Comparison of ENCODE assay signal across 33 cellular contexts in genomic region chr5:177611446-177612214, GRCh38. TPM values are rescaled to one million over a fixed set of nuclear protein-coding genes. Genes with fewer than 3 reads are reported as not detected.
DNase-seq lines count a peak whose midpoint lies in the region; ATAC-seq and TF ChIP-seq lines count a peak whose summit lies in the region.
"Had no signal": no experiment of that assay in that cellular context is flagged by ENCODE, and none has a peak within 500 bp of the region (broad histone marks: within the 10 kb centered on the region; RNA-seq: fewer than 3 reads in every experiment).

No MANE protein-coding gene starts in this region.

- TF ChIP-seq CTCF in IMR-90 (conservative IDR thresholded peaks at IDR 0.05; ENCODE audit: low read depth, low read length), result no peak

- H3K23ac ChIP-seq in IMR-90 (ENCODE audit: low read depth, low read length), result no peak overlapping the region

- no peaks in the 10 kb centered on the region for H3K9me3 Mint-ChIP-seq in activated CD4-positive, alpha-beta memory T cell treated with anti-CD3 and anti-CD28 coated beads, Interleukin-2, amount 10 ng/mL, durations not matched to agents 7 days and 5 days
- H3K9me3 Mint-ChIP-seq in activated CD4-positive, alpha-beta memory T cell treated with anti-CD3 and anti-CD28 coated beads for 36 hours, result no peaks in the 10 kb centered on the region
- H3K9me3 Mint-ChIP-seq in stimulated activated naive B cell treated with anti-CD40 and anti-IgM and Interleukin-4, amounts not matched to agents 10 μg/mL and 1 μg/mL and 100 μg/mL, for 72 hours, result no peaks in the 10 kb centered on the region
- H3K9me3 Mint-ChIP-seq: activated T-cell treated with anti-CD3 and anti-CD28 coated beads, Interleukin-2, amount 50 U/mL, for 4 hours; endodermal cell; natural killer cell; T-helper 2 cell treated with Interferon-gamma antibody and Interleukin-4, amounts not matched to agents 5 μg/mL and 100 μg/mL, for 36 hours had no signal

- H3K4me1 ChIP-seq in IMR-90 (ENCODE audit: control insufficient read depth, insufficient read depth, low read length), result no peaks in the 10 kb centered on the region
- H3K4me1 ChIP-seq: foreskin keratinocyte had no signal

- no peak overlapping the region for H2BK120ac ChIP-seq in IMR-90 (ENCODE audit: low read depth, low read length)

- H2AK5ac ChIP-seq in IMR-90 (ENCODE audit: low read depth, low read length), result no peak overlapping the region

- H4K91ac ChIP-seq in IMR-90 (ENCODE audit: insufficient read depth, low read depth, low read length), result no peak overlapping the region

- H4K5ac ChIP-seq in IMR-90 (ENCODE audit: low read depth, low read length), result no peak overlapping the region

- in situ Hi-C loops in IMR-90 (cut with MboI; ENCODE audit: low sequenced_read_pairs), result loop anchor here (25.0 kb wide), 1 partner anchor 451 kb away; no protein-coding TSS in a partner anchor

- CTCF ChIA-PET in activated CD4-positive, alpha-beta memory T cell treated with anti-CD3 and anti-CD28 coated beads, Interleukin-2, amount 10 ng/mL, durations not matched to agents 7 days and 5 days (lab: Charles Lee), result interaction anchor here (0.5 kb wide), 1 partner anchor 1265 kb away, joined by 3 read pairs; no protein-coding TSS in a partner anchor
- CTCF ChIA-PET in activated CD4-positive, alpha-beta memory T cell treated with anti-CD3 and anti-CD28 coated beads for 36 hours (lab: Charles Lee), result interaction anchor here (0.8 kb wide), 1 partner anchor 110 kb away, joined by 3 read pairs; no protein-coding TSS in a partner anchor
- CTCF ChIA-PET in IMR-90 (lab: Yijun Ruan, JAX), result no interaction called here

- H3K4me2 ChIP-seq in IMR-90 (ENCODE audit: low read depth, low read length), result no peak overlapping the region

- peaks cover 5% of the 10 kb centered on the region; the same call in 1 of the 2 replicates for H4K20me1 ChIP-seq in IMR-90 (ENCODE audit: insufficient read depth, low read length)

- H2BK15ac ChIP-seq in IMR-90 (ENCODE audit: low read depth, low read length), result no peak overlapping the region

- no peak overlapping the region for H3K18ac ChIP-seq in IMR-90 (ENCODE audit: low read depth, low read length)

- no peak for TF ChIP-seq RAD21 in IMR-90 (IDR thresholded peaks at IDR 0.05; ENCODE audit: low read length)

- no peak overlapping the region for H3K9ac ChIP-seq in IMR-90 (ENCODE audit: low read depth, low read length)

- peaks cover 4% of the 10 kb centered on the region for H3K4me1 Mint-ChIP-seq in activated CD4-positive, alpha-beta memory T cell treated with anti-CD3 and anti-CD28 coated beads, Interleukin-2, amount 10 ng/mL, durations not matched to agents 7 days and 5 days
- peaks cover 5% of the 10 kb centered on the region for H3K4me1 Mint-ChIP-seq in activated CD4-positive, alpha-beta memory T cell treated with anti-CD3 and anti-CD28 coated beads for 36 hours (ENCODE audit: low read depth)
- peaks cover 9 to 14% of the 10 kb centered on the region in 2 donors for H3K4me1 Mint-ChIP-seq in stimulated activated naive B cell treated with anti-CD40 and anti-IgM and Interleukin-4, amounts not matched to agents 10 μg/mL and 1 μg/mL and 100 μg/mL, for 72 hours

- H3K14ac ChIP-seq in IMR-90 (replicated peaks; ENCODE audit: low read depth, low read length), result no peak overlapping the region

- H2AFZ ChIP-seq in IMR-90 (replicated peaks; ENCODE audit: low read length, poor library complexity), result no peak overlapping the region

- H3K9me1 ChIP-seq in IMR-90 (ENCODE audit: insufficient read depth, low read length), result peaks cover 3% of the 10 kb centered on the region; the same call in 1 of the 2 replicates

- no peak overlapping the region for H2BK20ac ChIP-seq in IMR-90 (ENCODE audit: low read depth, low read length)

- BruUV-seq in IMR-90 (replicated peaks; lab: Mats Ljungman, UMichigan), result no TSS peak

- H4K8ac ChIP-seq in IMR-90 (ENCODE audit: low read depth in 2 of 2, low read length in 2 of 2), result no peak overlapping the region

- peaks cover 10% of the 10 kb centered on the region for H3K36me3 Mint-ChIP-seq in activated CD4-positive, alpha-beta memory T cell treated with anti-CD3 and anti-CD28 coated beads, Interleukin-2, amount 10 ng/mL, durations not matched to agents 7 days and 5 days (ENCODE audit: low read depth)
- H3K36me3 Mint-ChIP-seq in activated CD4-positive, alpha-beta memory T cell treated with anti-CD3 and anti-CD28 coated beads for 36 hours, result no peaks in the 10 kb centered on the region
- peaks cover 10 to 28% of the 10 kb centered on the region in 2 donors for H3K36me3 Mint-ChIP-seq in stimulated activated naive B cell treated with anti-CD40 and anti-IgM and Interleukin-4, amounts not matched to agents 10 μg/mL and 1 μg/mL and 100 μg/mL, for 72 hours
- H3K36me3 Mint-ChIP-seq: natural killer cell had no signal

- intact Hi-C loops in activated CD4-positive, alpha-beta memory T cell treated with anti-CD3 and anti-CD28 coated beads for 36 hours (cut with micrococcal nuclease), result no loop called here
- intact Hi-C loops in IMR-90 (cut with micrococcal nuclease), result no loop called here

- ATAC-seq in IMR-90 (ENCODE audit: low read depth) (no peak), GM21723 (IDR thresholded peaks at IDR 0.05; ENCODE audit: unreplicated experiment) (no peak), GM19324 (IDR thresholded peaks at IDR 0.05; ENCODE audit: low FRiP score, unreplicated experiment) (no peak)
- no peak for ATAC-seq in stimulated activated naive B cell treated with anti-CD40 and anti-IgM and Interleukin-4, amounts not matched to agents 10 μg/mL and 1 μg/mL and 100 μg/mL, for 72 hours (replicated peaks)
- ATAC-seq: activated T-cell treated with anti-CD3 and anti-CD28 coated beads, Interleukin-2, amount 50 U/mL, for 4 hours; foreskin keratinocyte; natural killer cell; Right ventricle myocardium inferior; SK-N-SH treated with all-trans-retinoic acid at 6 μM for 48 hours had no signal

- WGBS in IMR-90 (ENCODE audit: extremely low coverage in 2 of 2, insufficient read length in 1 of 2), 2 experiments, result 97% methylated on average over 6 of the region's 15 CpGs; no CpG with 5 or more reads in 1 of the 2 experiments

- TF ChIP-seq POLR2A in IMR-90 (IDR thresholded peaks at IDR 0.05; ENCODE audit: low read depth, low read length), result no peak

- H3K4me3 ChIP-seq in IMR-90 (ENCODE audit: insufficient read depth, low read depth, low read length), result no peak overlapping the region
- H3K4me3 ChIP-seq: left ventricle myocardium inferior, ovary, skin epidermis, suprapubic skin had no signal

- no peaks in the 10 kb centered on the region for H3K27me3 Mint-ChIP-seq in activated CD4-positive, alpha-beta memory T cell treated with anti-CD3 and anti-CD28 coated beads, Interleukin-2, amount 10 ng/mL, durations not matched to agents 7 days and 5 days
- no peaks in the 10 kb centered on the region for H3K27me3 Mint-ChIP-seq in activated CD4-positive, alpha-beta memory T cell treated with anti-CD3 and anti-CD28 coated beads for 36 hours
- no peaks in the 10 kb centered on the region for H3K27me3 Mint-ChIP-seq in stimulated activated naive B cell treated with anti-CD40 and anti-IgM and Interleukin-4, amounts not matched to agents 10 μg/mL and 1 μg/mL and 100 μg/mL, for 72 hours
- H3K27me3 Mint-ChIP-seq: brain had no signal

- H3K4me3 Mint-ChIP-seq in activated CD4-positive, alpha-beta memory T cell treated with anti-CD3 and anti-CD28 coated beads, Interleukin-2, amount 10 ng/mL, durations not matched to agents 7 days and 5 days, result no peak overlapping the region
- no peak overlapping the region for H3K4me3 Mint-ChIP-seq in activated CD4-positive, alpha-beta memory T cell treated with anti-CD3 and anti-CD28 coated beads for 36 hours
- H3K4me3 Mint-ChIP-seq in stimulated activated naive B cell treated with anti-CD40 and anti-IgM and Interleukin-4, amounts not matched to agents 10 μg/mL and 1 μg/mL and 100 μg/mL, for 72 hours, result no peak overlapping the region
- H3K4me3 Mint-ChIP-seq: activated T-cell treated with anti-CD3 and anti-CD28 coated beads, Interleukin-2, amount 50 U/mL, for 4 hours; brain; endodermal cell; natural killer cell; T-helper 2 cell treated with Interferon-gamma antibody and Interleukin-4, amounts not matched to agents 5 μg/mL and 100 μg/mL, for 36 hours had no signal

- H3K27ac Mint-ChIP-seq in activated CD4-positive, alpha-beta memory T cell treated with anti-CD3 and anti-CD28 coated beads, Interleukin-2, amount 10 ng/mL, durations not matched to agents 7 days and 5 days, result peak overlapping the region; percentile 54
- no peak overlapping the region for H3K27ac Mint-ChIP-seq in activated CD4-positive, alpha-beta memory T cell treated with anti-CD3 and anti-CD28 coated beads for 36 hours
- peak overlapping the region; percentile 14 for H3K27ac Mint-ChIP-seq in stimulated activated naive B cell treated with anti-CD40 and anti-IgM and Interleukin-4, amounts not matched to agents 10 μg/mL and 1 μg/mL and 100 μg/mL, for 72 hours
- H3K27ac Mint-ChIP-seq: endodermal cell; T-helper 2 cell treated with Interferon-gamma antibody and Interleukin-4, amounts not matched to agents 5 μg/mL and 100 μg/mL, for 36 hours had no signal

- H3K27me3 ChIP-seq in IMR-90 (ENCODE audit: control insufficient read depth, insufficient read depth, low read length), result no peaks in the 10 kb centered on the region
- H3K27me3 ChIP-seq: foreskin keratinocyte, ovary, suprapubic skin had no signal

- H2BK5ac ChIP-seq in IMR-90 (ENCODE audit: low read depth, low read length, poor library complexity, severe bottlenecking), result no peak overlapping the region

- H3K4ac ChIP-seq in IMR-90 (ENCODE audit: low read depth, low read length), result no peak overlapping the region

- H2AK9ac ChIP-seq in IMR-90 (replicated peaks; ENCODE audit: low read depth, low read length, poor library complexity), result peak overlapping the region; percentile 28

- peaks cover 14% of the 10 kb centered on the region; the same call in 1 of the 2 replicates for H3K36me3 ChIP-seq in IMR-90 (ENCODE audit: control insufficient read depth, insufficient read depth, low read length)
- H3K36me3 ChIP-seq: left ventricle myocardium inferior, ovary had no signal

- H3K9me3 ChIP-seq in IMR-90 (ENCODE audit: control insufficient read depth, insufficient read depth, low read length), result no peaks in the 10 kb centered on the region
- H3K9me3 ChIP-seq: left ventricle myocardium inferior, ovary, suprapubic skin had no signal

- POLR2A ChIA-PET in activated CD4-positive, alpha-beta memory T cell treated with anti-CD3 and anti-CD28 coated beads, Interleukin-2, amount 10 ng/mL, durations not matched to agents 7 days and 5 days (lab: Charles Lee), result interaction anchor here (1.0 kb wide), 1 partner anchor 10 kb away, joined by 4 read pairs; no protein-coding TSS in a partner anchor
- POLR2A ChIA-PET in activated CD4-positive, alpha-beta memory T cell treated with anti-CD3 and anti-CD28 coated beads for 36 hours (lab: Charles Lee), result no interaction called here
- POLR2A ChIA-PET in IMR-90 (lab: Charles Lee; ENCODE audit: unreplicated experiment), result no interaction called here

- H3K79me1 ChIP-seq in IMR-90 (ENCODE audit: low read depth in 1 of 2, low read length in 2 of 2), result peaks cover 0 to 6% of the 10 kb centered on the region in 2 experiments; a peak in 1 of 4 replicates

- no peak overlapping the region for H3K56ac ChIP-seq in IMR-90 (ENCODE audit: extremely low read depth, insufficient read depth, low read length)

- no peak overlapping the region for H3K27ac ChIP-seq in IMR-90 (ENCODE audit: insufficient read depth, low read length)
- H3K27ac ChIP-seq: foreskin keratinocyte, HL-60, left ventricle myocardium inferior, ovary, skin epidermis, suprapubic skin had no signal

- dilution Hi-C loops in IMR-90 (cut with HindIII; ENCODE audit: low sequenced_read_pairs, unreplicated experiment), result no loop called here

- no peak for DNase-seq in activated CD4-positive, alpha-beta memory T cell treated with anti-CD3 and anti-CD28 coated beads, Interleukin-2, amount 10 ng/mL, durations not matched to agents 7 days and 5 days
- no peak for DNase-seq in activated CD4-positive, alpha-beta memory T cell treated with anti-CD3 and anti-CD28 coated beads for 36 hours
- DNase-seq in IMR-90, result no peak
- DNase-seq in mesenteric fat pad (ENCODE audit: low spot score), result peak; percentile 71
- DNase-seq in stimulated activated naive B cell treated with anti-CD40 and anti-IgM and Interleukin-4, amounts not matched to agents 10 μg/mL and 1 μg/mL and 100 μg/mL, for 72 hours, result no peak
- no peak for DNase-seq in T-helper 1 cell
- DNase-seq: activated CD4-positive, CD25-positive, alpha-beta regulatory T cell treated with anti-CD3 and anti-CD28 coated beads, Interleukin-2, amount 50 U/mL, for 72 hours; activated naive CD4-positive, alpha-beta T cell treated with anti-CD3 and anti-CD28 coated beads, Interleukin-2, amount 50 U/mL, for 16 hours; activated T-cell treated with anti-CD3 and anti-CD28 coated beads, Interleukin-2, amount 50 U/mL, for 4 hours; amniotic stem cell; dermis blood vessel endothelial cell; EL; endodermal cell; foreskin keratinocyte; left ventricle myocardium inferior; midbrain; natural killer cell; NCI-H1417 treated with DMSO at 0.1 percent for 48 hours; NCI-H2029 treated with DMSO at 0.1 percent for 48 hours; NCI-H2227 treated with DMSO at 0.1 percent for 48 hours; NCI-H526; NK-92 treated with Interleukin-12 subunit alpha and Interleukin-12 subunit beta, amount 100 ng/mL, for 24 hours; ovary; stimulated activated naive CD4-positive, alpha-beta T cell treated with Interleukin-2 at 50 U/mL for 16 hours had no signal

RNA-seq across cellular contexts. Expression of gene B4GALT7, which starts 11.7 kb away (rescaled TPM):
- 10 to 100 TPM; 19.5 to 22.1 TPM for total RNA-seq in activated CD4-positive, alpha-beta memory T cell treated with anti-CD3 and anti-CD28 coated beads, Interleukin-2, amount 10 ng/mL, durations not matched to agents 7 days and 5 days
- 10 to 100 TPM; 15.4 to 16.2 TPM for total RNA-seq in activated CD4-positive, alpha-beta memory T cell treated with anti-CD3 and anti-CD28 coated beads for 36 hours
- 28.6 and 29.2 TPM in 2 replicates for total RNA-seq in IMR-90 (2012; rRNA removed)
- 79.6 and 80.5 TPM in 2 replicates for polyA plus RNA-seq in IMR-90 (2012; rRNA removed)
- polyA plus RNA-seq in IMR-90 (2012; cell fraction: cytosol; rRNA removed), result 34.0 and 96.9 TPM in 2 replicates
- 107 and 272 TPM in 2 replicates for polyA plus RNA-seq in IMR-90 (2012; cell fraction: nucleus; rRNA removed; ENCODE audit: low replicate concordance)
- 28.8 TPM for total RNA-seq in mesenteric fat pad

RNA-seq across cellular contexts. Expression of gene TMED9, which starts 19.6 kb away (rescaled TPM):
- total RNA-seq in activated CD4-positive, alpha-beta memory T cell treated with anti-CD3 and anti-CD28 coated beads, Interleukin-2, amount 10 ng/mL, durations not matched to agents 7 days and 5 days, result 100 to 1,000 TPM; 135 to 141 TPM
- total RNA-seq in activated CD4-positive, alpha-beta memory T cell treated with anti-CD3 and anti-CD28 coated beads for 36 hours, result 100 to 1,000 TPM; 135 to 144 TPM
- total RNA-seq in IMR-90 (2012; rRNA removed), result 123 and 142 TPM in 2 replicates
- 269 and 357 TPM in 2 replicates for polyA plus RNA-seq in IMR-90 (2012; rRNA removed)
- 258 and 428 TPM in 2 replicates for polyA plus RNA-seq in IMR-90 (2012; cell fraction: cytosol; rRNA removed)
- polyA plus RNA-seq in IMR-90 (2012; cell fraction: nucleus; rRNA removed; ENCODE audit: low replicate concordance), result 81.0 and 128 TPM in 2 replicates
- total RNA-seq in mesenteric fat pad, result 168 TPM

RNA-seq across cellular contexts. Expression of gene FAM193B, which starts 57.3 kb away (rescaled TPM):
- total RNA-seq in activated CD4-positive, alpha-beta memory T cell treated with anti-CD3 and anti-CD28 coated beads, Interleukin-2, amount 10 ng/mL, durations not matched to agents 7 days and 5 days, result 100 to 1,000 TPM; 110 to 112 TPM
- total RNA-seq in activated CD4-positive, alpha-beta memory T cell treated with anti-CD3 and anti-CD28 coated beads for 36 hours, result 10 to 100 TPM; 70.7 to 75.4 TPM
- total RNA-seq in IMR-90 (2012; rRNA removed), result 8.1 and 9.5 TPM in 2 replicates
- polyA plus RNA-seq in IMR-90 (2012; rRNA removed), result 51.4 and 52.2 TPM in 2 replicates
- 21.3 and 26.2 TPM in 2 replicates for polyA plus RNA-seq in IMR-90 (2012; cell fraction: cytosol; rRNA removed)
- 386 and 448 TPM in 2 replicates for polyA plus RNA-seq in IMR-90 (2012; cell fraction: nucleus; rRNA removed; ENCODE audit: low replicate concordance)
- 63.1 TPM for total RNA-seq in mesenteric fat pad
